In the genomic region with DNA sequence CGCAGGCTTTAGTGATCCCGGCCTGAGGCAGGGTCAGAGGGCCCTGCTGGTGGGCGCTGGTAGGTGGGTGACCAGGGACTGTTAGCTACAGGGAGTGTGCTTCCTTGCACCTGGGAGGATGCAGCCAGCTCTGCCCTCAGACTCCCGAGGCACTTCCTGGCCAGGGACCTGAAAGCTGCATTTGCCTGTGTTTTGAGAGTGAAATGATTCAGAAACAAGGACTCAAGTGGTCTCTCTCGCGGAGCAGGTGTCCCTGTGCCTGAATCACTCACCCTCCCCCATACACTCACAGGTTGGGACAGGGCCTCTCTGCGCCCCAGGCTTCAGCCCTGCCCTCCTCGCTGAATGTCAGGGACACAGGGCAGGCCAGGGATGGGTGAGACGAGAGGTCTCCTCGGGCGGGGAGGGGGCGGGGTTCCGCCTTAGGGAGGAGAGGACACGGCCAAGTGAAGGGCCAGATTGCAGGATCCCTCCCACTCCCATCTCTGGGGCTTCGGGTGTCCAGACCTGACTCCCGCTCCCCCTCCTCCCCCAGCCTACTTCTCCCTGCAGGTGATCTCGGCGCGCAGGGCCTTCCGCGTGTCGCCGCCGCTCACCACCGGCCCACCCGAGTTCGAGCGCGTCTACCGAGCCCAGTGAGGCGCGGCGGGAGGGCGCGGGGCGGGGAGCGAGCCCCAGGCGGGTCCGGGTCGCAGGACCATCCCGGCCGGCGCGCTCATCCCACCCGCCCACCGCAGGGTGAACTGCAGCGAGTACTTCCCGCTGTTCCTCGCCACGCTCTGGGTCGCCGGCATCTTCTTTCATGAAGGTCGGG, we compare ENCODE assay signal across 8 cellular contexts. TPM values are rescaled to one million over a fixed set of nuclear protein-coding genes. Genes with fewer than 3 reads are reported as not detected.
DNase-seq lines count a peak whose midpoint lies in the region; ATAC-seq and TF ChIP-seq lines count a peak whose summit lies in the region.

No MANE protein-coding gene starts in this region.

- H3K4me3 ChIP-seq in esophagus (ENCODE audit: low read depth in 1 of 2, low read length in 2 of 2) (peak overlapping the region; percentile 58 to 74), osteoblast (ENCODE audit: insufficient read depth, low read length) (peak overlapping the region; percentile 72)

- DNase-seq in DMS79 (lab: John Stamatoyannopoulos, UW) (peak; percentile 93), SK-N-DZ (ENCODE audit: low spot score) (peak; percentile 54), osteoblast (ENCODE audit: insufficient read length, low spot score, missing footprints) (peak; percentile 91), amniotic stem cell (lab: John Stamatoyannopoulos, UW) (no peak)

- 7 to 8% methylated on average over 45 to 53 of the region's 53 CpGs for WGBS in esophagus, 2 donors

- H3K4me1 ChIP-seq in esophagus (ENCODE audit: control insufficient read depth in 2 of 2, insufficient read depth in 2 of 2, low read length in 1 of 2) (peaks cover 3 to 24% of the 10 kb centered on the region in 2 donors), osteoblast (ENCODE audit: insufficient read depth, low read length) (peaks cover 10% of the 10 kb centered on the region)

- no peaks in the 10 kb centered on the region for H3K79me2 ChIP-seq in osteoblast (ENCODE audit: insufficient read depth, low read length)

- ATAC-seq in HG02759 (IDR thresholded peaks at IDR 0.05; ENCODE audit: unreplicated experiment) (peak; percentile 0), HG02678 (IDR thresholded peaks at IDR 0.05; ENCODE audit: unreplicated experiment) (no peak), GM19351 (IDR thresholded peaks at IDR 0.05; ENCODE audit: unreplicated experiment) (no peak)

- H2AFZ ChIP-seq in osteoblast (ENCODE audit: low read length), result no peak overlapping the region

- H3K9me3 ChIP-seq in esophagus (ENCODE audit: control insufficient read depth in 2 of 2, insufficient read depth in 1 of 2, low read depth in 1 of 2, low read length in 1 of 2) (no peaks in the 10 kb centered on the region), osteoblast (ENCODE audit: low read depth, low read length) (no peaks in the 10 kb centered on the region)

- H3K27ac ChIP-seq in esophagus (ENCODE audit: low read depth in 2 of 2, low read length in 1 of 2), result peak overlapping the region; percentile 80 to 91
- no peak overlapping the region for H3K27ac ChIP-seq in osteoblast (ENCODE audit: low read depth, low read length)

- peak overlapping the region; percentile 79 for H3K4me2 ChIP-seq in osteoblast (ENCODE audit: insufficient read depth, low read length)

- H4K20me1 ChIP-seq in osteoblast (ENCODE audit: insufficient read depth, low read length), result no peaks in the 10 kb centered on the region

- no peaks in the 10 kb centered on the region for H3K27me3 ChIP-seq in esophagus (ENCODE audit: control insufficient read depth in 1 of 2, insufficient read depth in 2 of 2, low read length in 2 of 2)
- H3K27me3 ChIP-seq in osteoblast (ENCODE audit: insufficient read depth, low read length), result no peaks in the 10 kb centered on the region

- H3K36me3 ChIP-seq in esophagus (ENCODE audit: control insufficient read depth in 2 of 2, insufficient read depth in 2 of 2, low read length in 1 of 2) (peaks cover 0 to 27% of the 10 kb centered on the region in 2 donors), osteoblast (ENCODE audit: insufficient read depth, low read length) (peaks cover 28% of the 10 kb centered on the region)

- TF ChIP-seq CTCF in osteoblast (IDR thresholded peaks at IDR 0.05; ENCODE audit: extremely low read depth, low read depth, low read length), result no peak

RNA-seq across cellular contexts. Expression of gene LTC4S, which starts 1.5 kb away (rescaled TPM):
- not detected in 2 replicates for polyA plus RNA-seq in SK-N-DZ (2014; cell fraction: cytosol; rRNA removed)
- 4.2 and 9.1 TPM in 2 replicates for polyA plus RNA-seq in SK-N-DZ (2014; cell fraction: nucleus; rRNA removed)
- 1 to 10 TPM; 3.0 to 6.5 TPM for polyA plus RNA-seq in esophagus
- total RNA-seq in osteoblast, result 1.4 and 1.5 TPM in 2 replicates

RNA-seq across cellular contexts. Expression of gene MGAT4B, which starts 11.4 kb away (rescaled TPM):
- 112 and 113 TPM in 2 replicates for polyA plus RNA-seq in SK-N-DZ (2014; cell fraction: cytosol; rRNA removed)
- 255 and 338 TPM in 2 replicates for polyA plus RNA-seq in SK-N-DZ (2014; cell fraction: nucleus; rRNA removed)
- 10 to 100 TPM; 59.2 to 66.8 TPM for polyA plus RNA-seq in esophagus
- 90.5 and 95.9 TPM in 2 replicates for total RNA-seq in osteoblast

RNA-seq across cellular contexts. Expression of gene SQSTM1, which starts 25.4 kb away (rescaled TPM):
- 48.1 and 55.0 TPM in 2 replicates for polyA plus RNA-seq in SK-N-DZ (2014; cell fraction: cytosol; rRNA removed)
- polyA plus RNA-seq in SK-N-DZ (2014; cell fraction: nucleus; rRNA removed), result 63.1 and 73.0 TPM in 2 replicates
- 100 to 1,000 TPM in 1 of 2 donors, 10 to 100 TPM in 1; 94.8 to 111 TPM for polyA plus RNA-seq in esophagus
- 826 and 992 TPM in 2 replicates for total RNA-seq in osteoblast
